ENCODE assay signal across 19 cellular contexts in genomic region chr18:14916851-14917250, GRCh38.
DNase-seq lines count a peak whose midpoint lies in the region; ATAC-seq and TF ChIP-seq lines count a peak whose summit lies in the region.
"Had no signal": no experiment of that assay in that cellular context is flagged by ENCODE, and none has a peak within 500 bp of the region (broad histone marks: within the 10 kb centered on the region; RNA-seq: fewer than 3 reads in every experiment).

No MANE protein-coding gene starts in this region.

- H3K9me3 ChIP-seq in vagina (no peaks in the 10 kb centered on the region), BE2C (no peaks in the 10 kb centered on the region)
- H3K9me3 ChIP-seq: BLaER1 had no signal

- ATAC-seq in HG02678 (IDR thresholded peaks at IDR 0.05; ENCODE audit: unreplicated experiment), result no peak
- ATAC-seq: GM12878 had no signal

- H3K27me3 ChIP-seq in vagina (no peaks in the 10 kb centered on the region), BE2C (no peaks in the 10 kb centered on the region)
- H3K27me3 ChIP-seq: BLaER1 had no signal

- no peak for TF ChIP-seq POLR2A in vagina (IDR thresholded peaks at IDR 0.05)

- intact Hi-C loops in vagina (cut with DNase I), result no loop called here

- no peaks in the 10 kb centered on the region for H3K36me3 ChIP-seq in vagina
- no peaks in the 10 kb centered on the region for H3K36me3 ChIP-seq in BE2C
- H3K36me3 ChIP-seq: BLaER1 had no signal

- DNase-seq in islet precursor cell, result peak; percentile 9
- DNase-seq in vagina (ENCODE audit: extremely low spot score in 2 of 2), result peak; percentile 27 to 89
- DNase-seq in putamen (ENCODE audit: low spot score), result no peak
- DNase-seq in BE2C, result no peak
- DNase-seq: Calu3; CD4-positive, alpha-beta T cell; CD8-positive, alpha-beta memory T cell; DMS79; EL; GDM1; GM23248; H7; HCEC 1CT had no signal

- H3K27ac ChIP-seq in 22Rv1 (peak overlapping the region; percentile 85), VCaP (peak overlapping the region; percentile 38), vagina (no peak overlapping the region)
- H3K27ac ChIP-seq: BLaER1, C4-2B, GM23248 had no signal

- TF ChIP-seq CTCF in 22Rv1 (IDR thresholded peaks at IDR 0.05) (no peak), VCaP (conservative IDR thresholded peaks at IDR 0.05) (no peak), vagina (IDR thresholded peaks at IDR 0.05) (no peak), BE2C (IDR thresholded peaks at IDR 0.05; ENCODE audit: low read depth, low read length) (no peak)

- H3K4me1 ChIP-seq in vagina (no peaks in the 10 kb centered on the region), BE2C (no peaks in the 10 kb centered on the region)
- H3K4me1 ChIP-seq: BLaER1 had no signal

- H3K4me3 ChIP-seq in vagina (no peak overlapping the region), BE2C (ENCODE audit: low read depth, low read length) (no peak overlapping the region)
- H3K4me3 ChIP-seq: BLaER1, GM12878, GM23248 had no signal

Comparison
In these comparisons a context has a peak if more than half of its experiments do, and no peak if none do; other contexts are left out.
1. DNase-seq: peak in islet precursor cell (single experiment) and vagina (2 of 2); none in putamen (single experiment) and BE2C (single experiment).